ENCODE assay signal across 8 cellular contexts in genomic region chr12:51813931-51814310, GRCh38. TPM values are rescaled to one million over a fixed set of nuclear protein-coding genes. Genes with fewer than 3 reads are reported as not detected.
DNase-seq lines count a peak whose midpoint lies in the region; ATAC-seq and TF ChIP-seq lines count a peak whose summit lies in the region.

No MANE protein-coding gene starts in this region.

- H3K4me3 Mint-ChIP-seq in activated T-cell treated with anti-CD3 and anti-CD28 coated beads, Interleukin-2, amount 50 U/mL, for 72 hours: peak overlapping the region; percentile 45 to 66

- intact Hi-C loops in transverse colon (cut with DNase I; ENCODE audit: low total_unique reads) (no loop called here), mucosa of descending colon (cut with DNase I, micrococcal nuclease) (no loop called here)

- no peak overlapping the region for H3K27ac Mint-ChIP-seq in activated T-cell treated with anti-CD3 and anti-CD28 coated beads, Interleukin-2, amount 50 U/mL, for 72 hours

- H3K9me3 ChIP-seq in mononuclear cell (ENCODE audit: low read depth, low read length) (no peaks in the 10 kb centered on the region), transverse colon (no peaks in the 10 kb centered on the region), mucosa of descending colon (no peaks in the 10 kb centered on the region)

- TF ChIP-seq EP300 in transverse colon (IDR thresholded peaks at IDR 0.05; ENCODE audit: low read depth): no peak

- TF ChIP-seq CTCF in coronary artery (IDR thresholded peaks at IDR 0.05) (no peak), transverse colon (IDR thresholded peaks at IDR 0.05) (no peak), mucosa of descending colon (IDR thresholded peaks at IDR 0.05) (no peak)

- H3K27me3 ChIP-seq in mononuclear cell (ENCODE audit: insufficient read depth, low read length) (peaks cover 5% of the 10 kb centered on the region), transverse colon (no peaks in the 10 kb centered on the region)

- H3K9me3 Mint-ChIP-seq in activated T-cell treated with anti-CD3 and anti-CD28 coated beads, Interleukin-2, amount 50 U/mL, for 72 hours: no peaks in the 10 kb centered on the region

- DNase-seq in activated T-cell treated with anti-CD3 and anti-CD28 coated beads, Interleukin-2, amount 50 U/mL, for 72 hours: no peak
- DNase-seq in activated T-cell treated with anti-CD3 and anti-CD28 coated beads for 4 hours (no peak), coronary artery (ENCODE audit: low spot score) (no peak), transverse colon (no peak), ACHN (no peak), H4 (ENCODE audit: low spot score) (no peak), mucosa of descending colon (no peak)

- peaks cover 8% of the 10 kb centered on the region for H3K4me1 Mint-ChIP-seq in activated T-cell treated with anti-CD3 and anti-CD28 coated beads, Interleukin-2, amount 50 U/mL, for 72 hours (ENCODE audit: low read depth)

- H3K4me1 ChIP-seq in mononuclear cell (ENCODE audit: insufficient read depth, low read length): peaks cover 21% of the 10 kb centered on the region
- H3K4me1 ChIP-seq in transverse colon: peaks cover 4 to 13% (median 10%) of the 10 kb centered on the region in 4 donors
- H3K4me1 ChIP-seq in mucosa of descending colon (ENCODE audit: low read depth): peaks cover 8% of the 10 kb centered on the region

- no peak for TF ChIP-seq POLR2A in transverse colon (IDR thresholded peaks at IDR 0.05)

- in situ Hi-C loops in transverse colon (cut with MboI; ENCODE audit: low pct_ligation_motif_present in 1 of 4, low pct_unique_long_range_greater_than_20kb in 1 of 4, low sequenced_read_pairs in 3 of 4): loop anchor here in 2 of 4 donors (10.0 to 25.0 kb wide), 2 partner anchors 277 to 389 kb away; partner anchors contain the start of gene SLC4A8 (in 1 of the 2)
- in situ Hi-C loops in ACHN (cut with HindIII; ENCODE audit: low pct_ligation_motif_present, low pct_unique_long_range_greater_than_20kb, low sequenced_read_pairs): no loop called here

- 24% methylated on average over 16 of the region's 34 CpGs; no CpG with 5 or more reads in 1 of the 2 donors for WGBS in transverse colon (ENCODE audit: low coverage in 1 of 2), 2 donors

- ATAC-seq in activated T-cell treated with anti-CD3 and anti-CD28 coated beads, Interleukin-2, amount 50 U/mL, for 72 hours (replicated peaks in 1 of 2): peak in 1 of 2 donors; percentile 63
- ATAC-seq in mucosa of descending colon: no peak

- H3K36me3 ChIP-seq in transverse colon (no peaks in the 10 kb centered on the region), mucosa of descending colon (ENCODE audit: low read depth) (no peaks in the 10 kb centered on the region)

- H3K4me3 ChIP-seq in coronary artery (peak overlapping the region; percentile 69), mononuclear cell (ENCODE audit: low read length) (peak overlapping the region; percentile 48), transverse colon (peak overlapping the region; percentile 18 to 73 (median 68)), mucosa of descending colon (no peak overlapping the region)

- H3K36me3 Mint-ChIP-seq in activated T-cell treated with anti-CD3 and anti-CD28 coated beads, Interleukin-2, amount 50 U/mL, for 72 hours (ENCODE audit: insufficient read depth in 2 of 2): no peaks in the 10 kb centered on the region

- H3K27ac ChIP-seq in coronary artery (peak overlapping the region in 1 of 2 donors; percentile 62), transverse colon (peak overlapping the region in 3 of 4 donors; percentile 84 to 88 (median 85))

- peaks cover 16% of the 10 kb centered on the region for H3K27me3 Mint-ChIP-seq in activated T-cell treated with anti-CD3 and anti-CD28 coated beads, Interleukin-2, amount 50 U/mL, for 72 hours (ENCODE audit: low read depth)

RNA-seq across cellular contexts. Expression of gene FIGNL2, which starts 34.6 kb away (rescaled TPM):
- under 1 TPM; 0.86 TPM for total RNA-seq in activated T-cell treated with anti-CD3 and anti-CD28 coated beads, Interleukin-2, amount 50 U/mL, for 72 hours
- total RNA-seq in mononuclear cell (0.31 TPM), transverse colon (not detected), mucosa of descending colon (under 1 TPM; 0.26 to 0.44 (median 0.34) TPM)
- not detected in 2 replicates for total RNA-seq in H4 (2014; rRNA removed; shearing (Covaris generic))
